10 cellular contexts compared by ENCODE assay signal in the genomic region with DNA sequence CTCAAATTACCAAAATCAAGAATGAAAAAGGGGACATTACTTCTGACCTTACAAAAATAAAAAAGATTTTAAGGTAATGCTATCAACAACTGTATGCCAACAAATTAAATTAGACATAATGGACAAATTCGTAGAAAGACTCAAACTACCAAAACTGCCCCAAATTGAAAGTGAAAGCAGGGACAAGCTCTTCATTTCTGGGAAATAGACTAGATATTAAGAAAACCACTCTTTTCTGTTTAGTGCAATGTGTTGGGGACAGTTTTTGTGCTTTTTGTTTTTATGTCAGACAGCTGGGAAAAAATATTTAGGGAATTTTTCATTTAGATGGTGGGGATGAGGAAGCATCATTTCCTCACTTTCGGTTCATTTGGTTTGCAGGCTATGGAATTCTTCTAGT. TPM values are rescaled to one million over a fixed set of nuclear protein-coding genes. Genes with fewer than 3 reads are reported as not detected.
DNase-seq lines count a peak whose midpoint lies in the region; ATAC-seq, FAIRE-seq and TF ChIP-seq lines count a peak whose summit lies in the region.
"Had no signal": no experiment of that assay in that cellular context is flagged by ENCODE, and none has a peak within 500 bp of the region (broad histone marks: within the 10 kb centered on the region; RNA-seq: fewer than 3 reads in every experiment).

No MANE protein-coding gene starts in this region.

- H3K4me3 ChIP-seq in SJSA1 (peak overlapping the region; percentile 19), fibroblast of mammary gland (ENCODE audit: control insufficient read depth, low read depth, low read length) (no peak overlapping the region), skeletal muscle tissue (ENCODE audit: low read length in 3 of 3) (peak overlapping the region; percentile 28 to 45 (median 29))

- no peak for ATAC-seq in HG03378 (IDR thresholded peaks at IDR 0.05; ENCODE audit: unreplicated experiment)

- H3K9ac ChIP-seq in skeletal muscle tissue (ENCODE audit: low read depth in 1 of 3, low read length in 3 of 3): peak overlapping the region in 1 of 3 donors; percentile 5

- H3K9me3 ChIP-seq in SJSA1 (replicated peaks) (no peaks in the 10 kb centered on the region), skeletal muscle tissue (ENCODE audit: control insufficient read depth in 3 of 3, low read length in 3 of 3) (no peaks in the 10 kb centered on the region)

- H3K4me1 ChIP-seq in SJSA1 (replicated peaks) (peaks cover 4% of the 10 kb centered on the region; the same call in 1 of the 2 replicates), skeletal muscle tissue (ENCODE audit: control insufficient read depth in 3 of 3, insufficient read depth in 3 of 3, low read length in 3 of 3) (peaks cover 0 to 3% (median 2%) of the 10 kb centered on the region in 3 donors)

- no peak for DNase-seq in GM18507 (ENCODE audit: extremely low spot score, insufficient read length, low read depth)
- peak in 1 of 2 experiments; percentile 28 for DNase-seq in SJSA1 (ENCODE audit: low read depth in 1 of 2, low spot score in 2 of 2)
- peak; percentile 14 for DNase-seq in fibroblast of mammary gland (ENCODE audit: low read depth)
- no peak for DNase-seq in NK-92 treated with Interleukin-12 subunit alpha and Interleukin-12 subunit beta, amount 100 ng/mL, for 24 hours (lab: John Stamatoyannopoulos, UW)
- no peak for DNase-seq in HuH-7.5 (ENCODE audit: low spot score)
- no peak for DNase-seq in DMS79 treated with DMSO at 0.1 percent for 48 hours (lab: John Stamatoyannopoulos, UW)
- DNase-seq: Kasumi-1, substantia nigra had no signal

- H3K36me3 ChIP-seq in SJSA1 (no peaks in the 10 kb centered on the region), skeletal muscle tissue (ENCODE audit: control insufficient read depth in 3 of 3, insufficient read depth in 3 of 3, low read length in 3 of 3) (no peaks in the 10 kb centered on the region)

- peak; percentile 70 for FAIRE-seq in GM18507 (lab: Jason Lieb, UNC)

- H3K27me3 ChIP-seq in SJSA1 (replicated peaks) (no peaks in the 10 kb centered on the region), skeletal muscle tissue (ENCODE audit: control insufficient read depth in 3 of 3, insufficient read depth in 3 of 3, low read length in 3 of 3) (no peaks in the 10 kb centered on the region)

- TF ChIP-seq CTCF in fibroblast of mammary gland (conservative IDR thresholded peaks at IDR 0.05; ENCODE audit: control insufficient read depth, insufficient read depth, low read depth, low read length): no peak

- no peak overlapping the region for H3K27ac ChIP-seq in SJSA1
- H3K27ac ChIP-seq in skeletal muscle tissue (ENCODE audit: low read depth, low read length): peak overlapping the region; percentile 36

RNA-seq across cellular contexts. Expression of gene GBP1, which starts 4.9 kb away (rescaled TPM):
- 55.8 and 68.0 TPM in 2 replicates for total RNA-seq in SJSA1 (2014; rRNA removed; shearing (Covaris generic))
- total RNA-seq in skeletal muscle tissue: 14.6 TPM

RNA-seq across cellular contexts. Expression of gene GBP3, which starts 47.3 kb away (rescaled TPM):
- total RNA-seq in SJSA1 (2014; rRNA removed; shearing (Covaris generic)): 31.0 and 37.2 TPM in 2 replicates
- total RNA-seq in skeletal muscle tissue: 2.1 TPM

RNA-seq across cellular contexts. Expression of gene GBP2, which starts 56.0 kb away (rescaled TPM):
- total RNA-seq in SJSA1 (2014; rRNA removed; shearing (Covaris generic)): 48.3 and 78.2 TPM in 2 replicates
- total RNA-seq in skeletal muscle tissue: 1.6 TPM

Comparison
In these comparisons a context has a peak if more than half of its experiments do, and no peak if none do; other contexts are left out.
1. RNA of gene GBP3, which starts 47.3 kb away (total RNA-seq): 31.0 to 37.2 TPM in SJSA1; 2.1 TPM in skeletal muscle tissue (single experiment); every median in the first group is over 10 times any median in the second.
2. RNA of gene GBP2, which starts 56.0 kb away (total RNA-seq): 48.3 to 78.2 TPM in SJSA1; 1.6 TPM in skeletal muscle tissue (single experiment); every median in the first group is over 10 times any median in the second.